ENCODE assay signal across 16 cellular contexts in the genomic region with DNA sequence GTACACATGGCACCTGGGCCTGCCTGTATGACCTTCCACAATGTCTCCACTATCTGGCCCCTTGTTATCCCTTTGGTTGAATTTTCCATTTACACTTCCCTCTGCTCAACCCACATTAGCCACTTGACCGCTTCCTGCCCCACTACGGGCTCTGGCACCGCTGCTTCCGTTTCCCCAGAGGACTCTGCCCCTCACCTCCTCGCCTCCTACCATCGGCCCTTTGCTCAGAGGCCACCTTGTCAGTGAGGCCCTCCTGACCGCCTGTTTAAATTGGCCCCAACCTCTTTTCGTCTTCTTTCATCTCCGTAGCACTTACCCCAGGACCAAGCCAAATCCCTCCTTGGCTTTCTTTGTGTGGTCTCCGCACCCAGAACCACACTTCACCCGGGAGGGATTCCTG. TPM values are rescaled to one million over a fixed set of nuclear protein-coding genes. Genes with fewer than 3 reads are reported as not detected.
DNase-seq lines count a peak whose midpoint lies in the region; ATAC-seq and TF ChIP-seq lines count a peak whose summit lies in the region.
"Had no signal": no experiment of that assay in that cellular context is flagged by ENCODE, and none has a peak within 500 bp of the region (broad histone marks: within the 10 kb centered on the region; RNA-seq: fewer than 3 reads in every experiment).

No MANE protein-coding gene starts in this region.

- H3K9me3 Mint-ChIP-seq in endodermal cell (no peaks in the 10 kb centered on the region), osteocyte (ENCODE audit: unreplicated experiment) (no peaks in the 10 kb centered on the region)
- no peaks in the 10 kb centered on the region for H3K9me3 Mint-ChIP-seq in activated CD4-positive, alpha-beta T cell treated with anti-CD3 and anti-CD28 coated beads, Interleukin-2, amount 10 ng/mL, durations not matched to agents 24 days and 14 days
- H3K9me3 Mint-ChIP-seq: GM23338 had no signal

- TF ChIP-seq CTCF in endodermal cell (conservative IDR thresholded peaks at IDR 0.05), result no peak
- no peak for TF ChIP-seq CTCF in osteocyte (IDR thresholded peaks at IDR 0.05)

- DNase-seq in cardiac septum (ENCODE audit: low spot score) (peak; percentile 74), left cardiac atrium (no peak), endodermal cell (peak; percentile 31), osteocyte (ENCODE audit: extremely low spot score, unreplicated experiment) (peak; percentile 76), C1 segment of cervical spinal cord (lab: John Stamatoyannopoulos, UW) (no peak)
- DNase-seq in effector CD8-positive, alpha-beta T cell (lab: John Stamatoyannopoulos, UW), result no peak
- DNase-seq in activated CD4-positive, alpha-beta T cell treated with anti-CD3 and anti-CD28 coated beads, Interleukin-2, amount 10 ng/mL, durations not matched to agents 24 days and 14 days, result no peak
- DNase-seq: ACHN; CD4-positive, alpha-beta memory T cell; COR-L47; EL; H7 had no signal

- H3K36me3 ChIP-seq in endodermal cell (ENCODE audit: control insufficient read depth, insufficient read depth, low read length), result no peaks in the 10 kb centered on the region

- no peak overlapping the region for H3K9ac ChIP-seq in endodermal cell (ENCODE audit: extremely low read depth, low read length, poor library complexity, severe bottlenecking)

- no peak overlapping the region for H3K4me3 ChIP-seq in endodermal cell (ENCODE audit: low read length)
- H3K4me3 ChIP-seq: GM23338 had no signal

- H3K36me3 Mint-ChIP-seq in endodermal cell (ENCODE audit: low read depth) (no peaks in the 10 kb centered on the region), osteocyte (ENCODE audit: unreplicated experiment) (no peaks in the 10 kb centered on the region)
- H3K36me3 Mint-ChIP-seq in activated CD4-positive, alpha-beta T cell treated with anti-CD3 and anti-CD28 coated beads, Interleukin-2, amount 10 ng/mL, durations not matched to agents 24 days and 14 days (ENCODE audit: low read depth), result no peaks in the 10 kb centered on the region
- H3K36me3 Mint-ChIP-seq: CD4-positive, alpha-beta memory T cell had no signal

- no peak overlapping the region for H3K27ac ChIP-seq in endodermal cell (ENCODE audit: low read depth, low read length)
- H3K27ac ChIP-seq: C4-2B had no signal

- ATAC-seq in left cardiac atrium (no peak), HG03520 (IDR thresholded peaks at IDR 0.05; ENCODE audit: unreplicated experiment) (no peak)
- ATAC-seq: GM23338 had no signal

- no peak overlapping the region for H3K4me3 Mint-ChIP-seq in endodermal cell
- H3K4me3 Mint-ChIP-seq in osteocyte (ENCODE audit: unreplicated experiment), result no peak overlapping the region
- no peak overlapping the region for H3K4me3 Mint-ChIP-seq in activated CD4-positive, alpha-beta T cell treated with anti-CD3 and anti-CD28 coated beads, Interleukin-2, amount 10 ng/mL, durations not matched to agents 24 days and 14 days
- H3K4me3 Mint-ChIP-seq: CD4-positive, alpha-beta memory T cell; GM23338 had no signal

- H3K9me3 ChIP-seq in endodermal cell (ENCODE audit: control insufficient read depth, low read length), result no peaks in the 10 kb centered on the region

- peaks cover 81% of the 10 kb centered on the region for H3K27me3 Mint-ChIP-seq in endodermal cell (ENCODE audit: insufficient read depth)
- peaks cover 16% of the 10 kb centered on the region for H3K27me3 Mint-ChIP-seq in osteocyte (ENCODE audit: unreplicated experiment)
- H3K27me3 Mint-ChIP-seq in activated CD4-positive, alpha-beta T cell treated with anti-CD3 and anti-CD28 coated beads, Interleukin-2, amount 10 ng/mL, durations not matched to agents 24 days and 14 days, result peaks cover 11% of the 10 kb centered on the region

- H3K27me3 ChIP-seq in endodermal cell (ENCODE audit: control insufficient read depth, insufficient read depth, low read length, poor library complexity, severe bottlenecking), result peaks cover 60% of the 10 kb centered on the region

- H3K4me1 Mint-ChIP-seq in endodermal cell (no peaks in the 10 kb centered on the region), osteocyte (ENCODE audit: unreplicated experiment) (no peaks in the 10 kb centered on the region)
- peaks cover 2% of the 10 kb centered on the region for H3K4me1 Mint-ChIP-seq in activated CD4-positive, alpha-beta T cell treated with anti-CD3 and anti-CD28 coated beads, Interleukin-2, amount 10 ng/mL, durations not matched to agents 24 days and 14 days
- H3K4me1 Mint-ChIP-seq: CD4-positive, alpha-beta memory T cell had no signal

- intact Hi-C loops in cardiac septum (cut with DNase I), result no loop called here
- intact Hi-C loops in left cardiac atrium (cut with DNase I), result no loop called here
- intact Hi-C loops in activated CD4-positive, alpha-beta T cell treated with anti-CD3 and anti-CD28 coated beads, Interleukin-2, amount 10 ng/mL, durations not matched to agents 24 days and 14 days (cut with micrococcal nuclease), result no loop called here

- no peak overlapping the region for H3K27ac Mint-ChIP-seq in endodermal cell
- H3K27ac Mint-ChIP-seq in osteocyte (ENCODE audit: unreplicated experiment), result no peak overlapping the region
- H3K27ac Mint-ChIP-seq in activated CD4-positive, alpha-beta T cell treated with anti-CD3 and anti-CD28 coated beads, Interleukin-2, amount 10 ng/mL, durations not matched to agents 24 days and 14 days, result no peak overlapping the region
- H3K27ac Mint-ChIP-seq: CD4-positive, alpha-beta memory T cell; GM23338 had no signal

- 88% methylated on average over 8 to 11 of the region's 11 CpGs for WGBS in endodermal cell (ENCODE audit: insufficient coverage in 1 of 2, insufficient read length in 1 of 2), 2 experiments

- no peaks in the 10 kb centered on the region for H3K4me1 ChIP-seq in endodermal cell (ENCODE audit: control insufficient read depth, insufficient read depth, low read length)

RNA-seq across cellular contexts. Expression of gene SOX1, which starts 47.4 kb away (rescaled TPM):
- total RNA-seq in cardiac septum, result not detected
- total RNA-seq in left cardiac atrium, result not detected
- not detected for total RNA-seq in endodermal cell
- 40.6 TPM for polyA plus RNA-seq in endodermal cell (2013, experiment 1 of 2)
- 33.9 TPM for polyA plus RNA-seq in endodermal cell (2013, experiment 2 of 2)
- total RNA-seq in osteocyte, result not detected in 2 replicates
- not detected in 2 replicates for total RNA-seq in activated CD4-positive, alpha-beta T cell treated with anti-CD3 and anti-CD28 coated beads, Interleukin-2, amount 10 ng/mL, durations not matched to agents 24 days and 14 days
- total RNA-seq: A172; CD4-positive, alpha-beta memory T cell; H7 had no signal
- polyA plus RNA-seq: CD4-positive, alpha-beta memory T cell had no signal

Comparison
In these comparisons a context has a peak if more than half of its experiments do, and no peak if none do; other contexts are left out.
1. DNase-seq: peak in cardiac septum (single experiment), endodermal cell (single experiment) and osteocyte (single experiment); none in left cardiac atrium (single experiment), effector CD8-positive, alpha-beta T cell (single experiment), activated CD4-positive, alpha-beta T cell treated with anti-CD3 and anti-CD28 coated beads, Interleukin-2, amount 10 ng/mL, durations not matched to agents 24 days and 14 days (single experiment) and C1 segment of cervical spinal cord (0 of 14).